8 cellular contexts compared by ENCODE assay signal in the genomic region with DNA sequence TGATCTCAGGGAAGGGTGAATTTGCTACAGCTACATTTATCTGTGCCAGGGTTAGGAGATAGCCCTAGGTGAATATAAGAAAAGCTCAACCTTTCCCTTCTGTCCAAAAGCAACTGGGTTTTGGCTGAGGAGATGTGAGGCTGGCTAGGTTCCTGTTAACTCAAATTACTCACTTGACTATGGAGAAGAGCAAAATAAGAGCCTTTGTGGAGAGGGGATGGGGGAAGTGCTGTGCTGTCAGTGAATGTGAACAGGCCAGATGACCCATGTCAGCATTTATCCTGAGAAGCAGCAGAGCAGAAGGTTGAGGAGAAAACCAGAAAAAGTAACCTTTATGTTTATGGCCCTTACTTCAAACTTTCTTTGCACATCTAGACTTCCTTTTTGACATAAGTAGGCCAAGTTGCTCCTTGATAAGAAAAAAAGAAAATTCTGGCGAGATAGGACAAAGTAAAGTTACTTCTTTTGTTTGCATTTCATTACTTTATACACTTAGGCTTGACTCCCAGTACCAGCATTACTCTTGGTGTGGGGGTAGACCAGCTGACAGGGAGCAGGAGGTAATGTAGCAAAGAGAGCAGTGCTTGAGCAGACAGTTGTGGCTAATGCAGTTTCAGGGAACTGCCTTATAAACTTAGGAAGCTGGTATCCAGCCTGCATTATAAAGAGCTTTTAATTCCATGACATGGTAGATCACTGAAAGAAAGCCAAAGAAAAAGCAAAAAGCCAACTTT. TPM values are rescaled to one million over a fixed set of nuclear protein-coding genes. Genes with fewer than 3 reads are reported as not detected.
A peak's percentile ranks its signal among the peaks of the same experiment; 100 is the strongest.
DNase-seq lines count a peak whose midpoint lies in the region; ATAC-seq and TF ChIP-seq lines count a peak whose summit lies in the region.

No MANE protein-coding gene starts in this region.

- peaks cover 32% of the 10 kb centered on the region for H4K20me1 ChIP-seq in GM23248 (ENCODE audit: insufficient read depth)
- H4K20me1 ChIP-seq in fibroblast of lung (ENCODE audit: control insufficient read depth, extremely low read depth, insufficient read depth, low read length): peaks cover 6% of the 10 kb centered on the region

- H3F3A ChIP-seq in GM23248 (ENCODE audit: insufficient read depth): peaks cover 11% of the 10 kb centered on the region

- H3K4me1 ChIP-seq in GM23248 (ENCODE audit: insufficient read depth) (peaks cover 16% of the 10 kb centered on the region), fibroblast of lung (ENCODE audit: control insufficient read depth, extremely low read depth, insufficient read depth, low read length) (peaks cover 5% of the 10 kb centered on the region), parathyroid adenoma (peaks cover 6% of the 10 kb centered on the region)

- H3K27me3 ChIP-seq in GM23248 (replicated peaks; ENCODE audit: insufficient read depth) (no peaks in the 10 kb centered on the region), fibroblast of lung (ENCODE audit: control insufficient read depth, insufficient read depth, low read length) (no peaks in the 10 kb centered on the region), parathyroid adenoma (ENCODE audit: control insufficient read depth, insufficient read depth, low read length) (no peaks in the 10 kb centered on the region)

- H3K79me2 ChIP-seq in GM23248 (ENCODE audit: insufficient read depth): peaks cover 100% of the 10 kb centered on the region
- peaks cover 94% of the 10 kb centered on the region for H3K79me2 ChIP-seq in fibroblast of lung (ENCODE audit: control insufficient read depth, insufficient read depth, low read length)
- H3K79me2 ChIP-seq in parathyroid adenoma: peaks cover 19% of the 10 kb centered on the region

- H3K4me2 ChIP-seq in GM23248 (ENCODE audit: unreplicated experiment): peak overlapping the region; percentile 35
- peak overlapping the region; percentile 56 for H3K4me2 ChIP-seq in fibroblast of lung (ENCODE audit: extremely low read depth, insufficient read depth, low read length)
- peak overlapping the region; percentile 40 for H3K4me2 ChIP-seq in parathyroid adenoma (ENCODE audit: low read length)

- H3K36me3 ChIP-seq in GM23248 (ENCODE audit: low read depth) (peaks cover 4% of the 10 kb centered on the region), fibroblast of lung (ENCODE audit: control insufficient read depth, insufficient read depth, low read length) (no peaks in the 10 kb centered on the region), parathyroid adenoma (ENCODE audit: control insufficient read depth, insufficient read depth, low read length) (no peaks in the 10 kb centered on the region)

- H3K9me3 ChIP-seq in GM23248 (ENCODE audit: low read depth) (no peaks in the 10 kb centered on the region), fibroblast of lung (ENCODE audit: control insufficient read depth, insufficient read depth, low read depth, low read length) (no peaks in the 10 kb centered on the region), parathyroid adenoma (ENCODE audit: control insufficient read depth, low read length) (no peaks in the 10 kb centered on the region)

- in situ Hi-C loops in GM23248 (cut with MboI): no loop called here

- TF ChIP-seq CTCF in fibroblast of lung (conservative IDR thresholded peaks at IDR 0.05 in 1 of 2, IDR thresholded peaks at IDR 0.05 in 1 of 2; ENCODE audit: low read depth in 1 of 2, low read length in 2 of 2) (no peak), parathyroid adenoma (IDR thresholded peaks at IDR 0.05) (no peak)

- 96 to 100% methylated on average over 1 of the region's 1 CpG for WGBS in GM23248 (ENCODE audit: low coverage in 1 of 2, low lambda C conversion rate in 2 of 2, missing lambda C conversion rate in 2 of 2), 2 experiments

- H3K9ac ChIP-seq in GM23248 (no peak overlapping the region), fibroblast of lung (ENCODE audit: insufficient read depth, low read length) (no peak overlapping the region), parathyroid adenoma (no peak overlapping the region)

- 0 out of 2 replicates have a peak overlapping the region, but pooled peaks have one; percentile 3 for H3K4me3 ChIP-seq in GM23248
- H3K4me3 ChIP-seq in fibroblast of lung (replicated peaks in 1 of 4; ENCODE audit: control extremely low read depth in 1 of 4, insufficient read depth in 1 of 4, low read depth in 3 of 4, low read length in 4 of 4): no peak overlapping the region
- H3K4me3 ChIP-seq in parathyroid adenoma (ENCODE audit: low read depth, low read length): no peak overlapping the region

- ATAC-seq in HG03521 (IDR thresholded peaks at IDR 0.05; ENCODE audit: unreplicated experiment) (no peak), HG03442 (IDR thresholded peaks at IDR 0.05; ENCODE audit: unreplicated experiment) (no peak)

- DNase-seq in GM23248 (peak; percentile 45), OCI-M1 (lab: John Stamatoyannopoulos, UW) (peak; percentile 67), fibroblast of lung (ENCODE audit: low read depth in 2 of 2) (peak; percentile 52 to 62), NK-92 (lab: John Stamatoyannopoulos, UW; ENCODE audit: unreplicated experiment) (no peak)
- DNase-seq in activated CD4-positive, alpha-beta T cell treated with anti-CD3 and anti-CD28 coated beads, Interleukin-2, amount 50 U/mL, for 1 hour: no peak

- no peaks in the 10 kb centered on the region for H3K9me2 ChIP-seq in GM23248 (ENCODE audit: insufficient read depth)

- H2AFZ ChIP-seq in GM23248 (no peak overlapping the region), fibroblast of lung (ENCODE audit: low read length) (no peak overlapping the region), parathyroid adenoma (no peak overlapping the region)

- peak overlapping the region; percentile 24; the same call in 1 of the 2 replicates for H3K27ac ChIP-seq in GM23248
- H3K27ac ChIP-seq in fibroblast of lung (ENCODE audit: insufficient read depth, low read length): no peak overlapping the region
- H3K27ac ChIP-seq in parathyroid adenoma: peak overlapping the region; percentile 46

RNA-seq across cellular contexts. Expression of a gene that starts 21.3 kb away (rescaled TPM):
- total RNA-seq in GM23248 (2014; rRNA removed; shearing (Covaris generic)): 55.4 and 69.3 TPM in 2 replicates
- polyA plus RNA-seq in GM23248 (2016; fragmentation: Nextera tagmentation; extraction: Ambion mirVana) (36.0 and 36.5 TPM in 2 replicates), fibroblast of lung (39.2 and 45.5 TPM in 2 replicates)
- total RNA-seq in fibroblast of lung: 56.0 and 62.1 TPM in 2 replicates
- 26.9 and 33.1 TPM in 2 replicates for polyA plus RNA-seq in fibroblast of lung (2012)
- polyA minus RNA-seq in fibroblast of lung (ENCODE audit: low replicate concordance): 6.2 and 14.4 TPM in 2 replicates

Comparison
In these comparisons a context has a peak if more than half of its experiments do, and no peak if none do; other contexts are left out.
1. DNase-seq: peak in GM23248 (single experiment), OCI-M1 (single experiment) and fibroblast of lung (2 of 2); none in NK-92 (single experiment) and activated CD4-positive, alpha-beta T cell treated with anti-CD3 and anti-CD28 coated beads, Interleukin-2, amount 50 U/mL, for 1 hour (single experiment).
2. Peak in every context shown above with its lines, with median percentiles within 50 percentile points of each other: H3K4me2 ChIP-seq.